ENCODE assay signal across 19 cellular contexts in the genomic region with DNA sequence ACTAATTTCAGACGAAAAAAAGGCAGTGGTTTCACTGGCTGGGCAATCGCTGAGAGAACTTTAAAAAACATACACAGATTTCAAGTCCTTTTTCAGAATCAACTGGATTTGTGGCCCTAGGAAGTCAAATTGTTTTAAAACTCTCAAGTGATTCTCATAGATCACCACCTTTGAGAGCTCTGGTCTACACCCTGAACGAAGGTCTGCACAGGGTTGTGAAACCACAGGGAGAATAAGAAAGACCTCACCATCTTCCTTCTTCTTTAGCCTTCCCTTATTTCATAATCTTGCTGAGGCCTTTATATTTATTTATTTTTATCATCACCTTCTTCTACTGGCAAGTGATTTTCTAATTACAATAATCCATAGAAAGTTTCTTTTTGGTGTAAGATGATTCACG.
"Had no signal": no experiment of that assay in that cellular context is flagged by ENCODE, and none has a peak within 500 bp of the region (broad histone marks: within the 10 kb centered on the region; RNA-seq: fewer than 3 reads in every experiment).

No MANE protein-coding gene starts in this region.

- H3K27ac Mint-ChIP-seq: activated CD4-positive, alpha-beta T cell treated with anti-CD3 and anti-CD28 coated beads, Interleukin-2, amount 10 ng/mL, durations not matched to agents 24 days and 14 days; activated CD8-positive, alpha-beta T cell treated with anti-CD3 and anti-CD28 coated beads, Interleukin-2, amount 10 ng/mL, durations not matched to agents 7 days and 5 days; activated naive CD8-positive, alpha-beta T cell treated with anti-CD3 and anti-CD28 coated beads, Interleukin-2, amount 10 ng/mL, durations not matched to agents 7 days and 5 days; activated T-cell treated with anti-CD3 and anti-CD28 coated beads, Interleukin-2, amount 50 U/mL, for 24 hours; activated T-helper 2 cell treated with anti-CD3 and anti-CD28 coated beads, Interferon-gamma antibody, Interleukin-2, Interleukin-4, amounts not matched to agents 10 μg/mL and 5 μg/mL and 100 μg/mL, durations not matched to agents 14 hours and 24 hours and 36 hours; brain; endodermal cell had no signal

- H3K36me3 Mint-ChIP-seq: brain had no signal

- DNase-seq: activated CD4-positive, alpha-beta T cell treated with anti-CD3 and anti-CD28 coated beads, Interleukin-2, amount 10 ng/mL, durations not matched to agents 24 days and 14 days; activated CD4-positive, CD25-positive, alpha-beta regulatory T cell; activated CD8-positive, alpha-beta T cell treated with anti-CD3 and anti-CD28 coated beads, Interleukin-2, amount 10 ng/mL, durations not matched to agents 7 days and 5 days; activated naive CD4-positive, alpha-beta T cell treated with Interleukin-2 at 50 U/mL for 16 hours; activated naive CD8-positive, alpha-beta T cell treated with anti-CD3 and anti-CD28 coated beads, Interleukin-2, amount 10 ng/mL, durations not matched to agents 7 days and 5 days; activated T-cell treated with anti-CD3 and anti-CD28 coated beads, Interleukin-2, amount 50 U/mL, for 24 hours; central memory CD4-positive, alpha-beta T cell; endodermal cell; foreskin fibroblast; left ventricle myocardium superior; psoas muscle; stimulated activated CD4-positive, alpha-beta T cell treated with anti-CD3 and anti-CD28 coated beads, Interleukin-4, amount 100 ng/mL, for 1 hour; stimulated activated naive CD8-positive, alpha-beta T cell treated with anti-CD3 and anti-CD28 coated beads, Interleukin-15, amount 100 ng/mL, for 72 hours; T-helper 9 cell; transverse colon had no signal

- H3K27me3 Mint-ChIP-seq: activated CD4-positive, alpha-beta T cell treated with anti-CD3 and anti-CD28 coated beads, Interleukin-2, amount 10 ng/mL, durations not matched to agents 24 days and 14 days; activated naive CD8-positive, alpha-beta T cell treated with anti-CD3 and anti-CD28 coated beads, Interleukin-2, amount 10 ng/mL, durations not matched to agents 7 days and 5 days; activated T-cell treated with anti-CD3 and anti-CD28 coated beads, Interleukin-2, amount 50 U/mL, for 24 hours; brain; stimulated activated naive CD8-positive, alpha-beta T cell treated with anti-CD3 and anti-CD28 coated beads, Interleukin-15, amount 100 ng/mL, for 72 hours had no signal

- H3K4me3 Mint-ChIP-seq: activated CD4-positive, alpha-beta T cell treated with anti-CD3 and anti-CD28 coated beads, Interleukin-2, amount 10 ng/mL, durations not matched to agents 24 days and 14 days; activated CD8-positive, alpha-beta T cell treated with anti-CD3 and anti-CD28 coated beads, Interleukin-2, amount 10 ng/mL, durations not matched to agents 7 days and 5 days; activated naive CD8-positive, alpha-beta T cell treated with anti-CD3 and anti-CD28 coated beads, Interleukin-2, amount 10 ng/mL, durations not matched to agents 7 days and 5 days; activated T-cell treated with anti-CD3 and anti-CD28 coated beads, Interleukin-2, amount 50 U/mL, for 24 hours; brain; endodermal cell; neural crest cell; stimulated activated naive CD8-positive, alpha-beta T cell treated with anti-CD3 and anti-CD28 coated beads, Interleukin-15, amount 100 ng/mL, for 72 hours had no signal

- FAIRE-seq: colon had no signal

- H3K9me3 Mint-ChIP-seq: activated CD4-positive, alpha-beta T cell treated with anti-CD3 and anti-CD28 coated beads, Interleukin-2, amount 10 ng/mL, durations not matched to agents 24 days and 14 days; activated naive CD8-positive, alpha-beta T cell treated with anti-CD3 and anti-CD28 coated beads, Interleukin-2, amount 10 ng/mL, durations not matched to agents 7 days and 5 days; activated T-cell treated with anti-CD3 and anti-CD28 coated beads, Interleukin-2, amount 50 U/mL, for 24 hours; activated T-helper 2 cell treated with anti-CD3 and anti-CD28 coated beads, Interferon-gamma antibody, Interleukin-2, Interleukin-4, amounts not matched to agents 10 μg/mL and 5 μg/mL and 100 μg/mL, durations not matched to agents 14 hours and 24 hours and 36 hours; brain; endodermal cell; neural crest cell; stimulated activated naive CD8-positive, alpha-beta T cell treated with anti-CD3 and anti-CD28 coated beads, Interleukin-15, amount 100 ng/mL, for 72 hours had no signal
